1 cellular context compared by ENCODE assay signal in genomic region chr5:146331257-146331822, GRCh38.
TF ChIP-seq lines count a peak whose summit lies in the region.

No MANE protein-coding gene starts in this region.

TF ChIP-seq in H1, 55 proteins besides CTCF, POLR2A, EP300 and RAD21 (continued from another document):
- TF ChIP-seq POLR2AphosphoS5 (IDR thresholded peaks at IDR 0.05; ENCODE audit: low read depth, low read length): no peak
